1 cellular context compared by ENCODE assay signal in genomic region chr4:152501846-152502536, GRCh38.
TF ChIP-seq lines count a peak whose summit lies in the region.

No MANE protein-coding gene starts in this region.

TF ChIP-seq in GM23338, 12 proteins besides CTCF, POLR2A, EP300 and RAD21 (continued from another document):
- no peak for TF ChIP-seq ZNF462 (CRISPR knock-in tag; IDR thresholded peaks at IDR 0.05)
TF ChIP-seq in GM23338: peak in this region for 0.
